ENCODE assay signal across 1 cellular context in the genomic region with DNA sequence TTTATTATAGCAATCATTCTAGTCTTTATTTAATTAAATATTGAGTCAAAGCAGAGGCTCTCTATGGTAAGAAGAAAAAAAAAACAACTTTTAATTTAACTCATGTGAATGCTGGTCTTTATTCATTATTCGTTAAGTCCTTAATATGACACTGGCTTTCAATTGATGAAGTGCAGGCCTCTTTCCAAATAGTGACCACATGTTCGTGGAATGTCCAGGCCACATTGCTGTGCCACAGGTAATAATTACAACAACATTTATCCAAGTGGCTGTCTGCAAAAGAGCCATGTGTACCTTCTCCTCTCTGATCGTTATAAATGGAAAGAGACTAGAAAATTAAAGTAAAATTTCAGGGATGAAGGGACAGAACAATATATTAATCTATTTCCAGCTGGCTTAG.
A peak's percentile ranks its signal among the peaks of the same experiment; 100 is the strongest.
TF ChIP-seq lines count a peak whose summit lies in the region.

No MANE protein-coding gene starts in this region.

TF ChIP-seq in SK-N-SH, 30 proteins besides CTCF, POLR2A, EP300 and RAD21 (continued from another document):
- TF ChIP-seq, protein P1, sequence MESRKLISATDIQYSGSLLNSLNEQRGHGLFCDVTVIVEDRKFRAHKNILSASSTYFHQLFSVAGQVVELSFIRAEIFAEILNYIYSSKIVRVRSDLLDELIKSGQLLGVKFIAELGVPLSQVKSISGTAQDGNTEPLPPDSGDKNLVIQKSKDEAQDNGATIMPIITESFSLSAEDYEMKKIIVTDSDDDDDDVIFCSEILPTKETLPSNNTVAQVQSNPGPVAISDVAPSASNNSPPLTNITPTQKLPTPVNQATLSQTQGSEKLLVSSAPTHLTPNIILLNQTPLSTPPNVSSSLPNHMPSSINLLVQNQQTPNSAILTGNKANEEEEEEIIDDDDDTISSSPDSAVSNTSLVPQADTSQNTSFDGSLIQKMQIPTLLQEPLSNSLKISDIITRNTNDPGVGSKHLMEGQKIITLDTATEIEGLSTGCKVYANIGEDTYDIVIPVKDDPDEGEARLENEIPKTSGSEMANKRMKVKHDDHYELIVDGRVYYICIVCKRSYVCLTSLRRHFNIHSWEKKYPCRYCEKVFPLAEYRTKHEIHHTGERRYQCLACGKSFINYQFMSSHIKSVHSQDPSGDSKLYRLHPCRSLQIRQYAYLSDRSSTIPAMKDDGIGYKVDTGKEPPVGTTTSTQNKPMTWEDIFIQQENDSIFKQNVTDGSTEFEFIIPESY (IDR thresholded peaks at IDR 0.05; ENCODE audit: borderline replicate concordance, low read depth), result no peak
- TF ChIP-seq RXRA (IDR thresholded peaks at IDR 0.05; ENCODE audit: borderline replicate concordance, low read depth) (no peak), FOSL2 (IDR thresholded peaks at IDR 0.05; ENCODE audit: borderline replicate concordance, low read depth) (no peak), FOXJ3 (CRISPR knock-in tag; IDR thresholded peaks at IDR 0.05) (no peak), YY1 (IDR thresholded peaks at IDR 0.05; ENCODE audit: low read depth) (no peak), SMC3 (IDR thresholded peaks at IDR 0.05; ENCODE audit: low read depth, low read length) (no peak), MXI1 (IDR thresholded peaks at IDR 0.05; ENCODE audit: low read depth, low read length) (no peak), JUND (IDR thresholded peaks at IDR 0.05) (peak; percentile 40; the same call in 1 of the 2 replicates), TCF12 (IDR thresholded peaks at IDR 0.05) (peak; percentile 91), GATA2 (CRISPR knock-in tag; IDR thresholded peaks at IDR 0.05) (no peak), NRF1 (IDR thresholded peaks at IDR 0.05; ENCODE audit: low read depth, low read length) (no peak), TEAD4 (IDR thresholded peaks at IDR 0.05; ENCODE audit: borderline replicate concordance, insufficient read depth) (peak; percentile 53; the same call in 1 of the 2 replicates), EZH2phosphoT487 (IDR thresholded peaks at IDR 0.05; ENCODE audit: borderline replicate concordance, low read depth) (no peak), SIN3A (IDR thresholded peaks at IDR 0.05; ENCODE audit: borderline replicate concordance, low read depth, low read length) (no peak), MEF2A (IDR thresholded peaks at IDR 0.05; ENCODE audit: borderline replicate concordance, low read depth) (0 out of 2 replicates have a peak, but pooled peaks have one; percentile 12), RCOR1 (IDR thresholded peaks at IDR 0.05; ENCODE audit: low read length) (peak; percentile 81), GABPA (IDR thresholded peaks at IDR 0.05; ENCODE audit: low read depth) (no peak)
- TF ChIP-seq, protein P2, sequence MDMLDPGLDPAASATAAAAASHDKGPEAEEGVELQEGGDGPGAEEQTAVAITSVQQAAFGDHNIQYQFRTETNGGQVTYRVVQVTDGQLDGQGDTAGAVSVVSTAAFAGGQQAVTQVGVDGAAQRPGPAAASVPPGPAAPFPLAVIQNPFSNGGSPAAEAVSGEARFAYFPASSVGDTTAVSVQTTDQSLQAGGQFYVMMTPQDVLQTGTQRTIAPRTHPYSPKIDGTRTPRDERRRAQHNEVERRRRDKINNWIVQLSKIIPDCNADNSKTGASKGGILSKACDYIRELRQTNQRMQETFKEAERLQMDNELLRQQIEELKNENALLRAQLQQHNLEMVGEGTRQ (IDR thresholded peaks at IDR 0.05; ENCODE audit: borderline replicate concordance, low read depth, low read length), result no peak
- TF ChIP-seq, protein P3, sequence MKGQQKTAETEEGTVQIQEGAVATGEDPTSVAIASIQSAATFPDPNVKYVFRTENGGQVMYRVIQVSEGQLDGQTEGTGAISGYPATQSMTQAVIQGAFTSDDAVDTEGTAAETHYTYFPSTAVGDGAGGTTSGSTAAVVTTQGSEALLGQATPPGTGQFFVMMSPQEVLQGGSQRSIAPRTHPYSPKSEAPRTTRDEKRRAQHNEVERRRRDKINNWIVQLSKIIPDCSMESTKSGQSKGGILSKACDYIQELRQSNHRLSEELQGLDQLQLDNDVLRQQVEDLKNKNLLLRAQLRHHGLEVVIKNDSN (IDR thresholded peaks at IDR 0.05; ENCODE audit: borderline replicate concordance, low read depth), result no peak
- TF ChIP-seq, protein P4, sequence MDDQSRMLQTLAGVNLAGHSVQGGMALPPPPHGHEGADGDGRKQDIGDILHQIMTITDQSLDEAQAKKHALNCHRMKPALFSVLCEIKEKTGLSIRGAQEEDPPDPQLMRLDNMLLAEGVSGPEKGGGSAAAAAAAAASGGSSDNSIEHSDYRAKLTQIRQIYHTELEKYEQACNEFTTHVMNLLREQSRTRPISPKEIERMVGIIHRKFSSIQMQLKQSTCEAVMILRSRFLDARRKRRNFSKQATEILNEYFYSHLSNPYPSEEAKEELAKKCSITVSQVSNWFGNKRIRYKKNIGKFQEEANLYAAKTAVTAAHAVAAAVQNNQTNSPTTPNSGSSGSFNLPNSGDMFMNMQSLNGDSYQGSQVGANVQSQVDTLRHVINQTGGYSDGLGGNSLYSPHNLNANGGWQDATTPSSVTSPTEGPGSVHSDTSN (IDR thresholded peaks at IDR 0.05), result peak; percentile 68; the same call in 1 of the 2 replicates
- TF ChIP-seq, protein P5, sequence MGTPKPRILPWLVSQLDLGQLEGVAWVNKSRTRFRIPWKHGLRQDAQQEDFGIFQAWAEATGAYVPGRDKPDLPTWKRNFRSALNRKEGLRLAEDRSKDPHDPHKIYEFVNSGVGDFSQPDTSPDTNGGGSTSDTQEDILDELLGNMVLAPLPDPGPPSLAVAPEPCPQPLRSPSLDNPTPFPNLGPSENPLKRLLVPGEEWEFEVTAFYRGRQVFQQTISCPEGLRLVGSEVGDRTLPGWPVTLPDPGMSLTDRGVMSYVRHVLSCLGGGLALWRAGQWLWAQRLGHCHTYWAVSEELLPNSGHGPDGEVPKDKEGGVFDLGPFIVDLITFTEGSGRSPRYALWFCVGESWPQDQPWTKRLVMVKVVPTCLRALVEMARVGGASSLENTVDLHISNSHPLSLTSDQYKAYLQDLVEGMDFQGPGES (IDR thresholded peaks at IDR 0.05; ENCODE audit: low read depth, low read length), result no peak
- TF ChIP-seq, protein P6, sequence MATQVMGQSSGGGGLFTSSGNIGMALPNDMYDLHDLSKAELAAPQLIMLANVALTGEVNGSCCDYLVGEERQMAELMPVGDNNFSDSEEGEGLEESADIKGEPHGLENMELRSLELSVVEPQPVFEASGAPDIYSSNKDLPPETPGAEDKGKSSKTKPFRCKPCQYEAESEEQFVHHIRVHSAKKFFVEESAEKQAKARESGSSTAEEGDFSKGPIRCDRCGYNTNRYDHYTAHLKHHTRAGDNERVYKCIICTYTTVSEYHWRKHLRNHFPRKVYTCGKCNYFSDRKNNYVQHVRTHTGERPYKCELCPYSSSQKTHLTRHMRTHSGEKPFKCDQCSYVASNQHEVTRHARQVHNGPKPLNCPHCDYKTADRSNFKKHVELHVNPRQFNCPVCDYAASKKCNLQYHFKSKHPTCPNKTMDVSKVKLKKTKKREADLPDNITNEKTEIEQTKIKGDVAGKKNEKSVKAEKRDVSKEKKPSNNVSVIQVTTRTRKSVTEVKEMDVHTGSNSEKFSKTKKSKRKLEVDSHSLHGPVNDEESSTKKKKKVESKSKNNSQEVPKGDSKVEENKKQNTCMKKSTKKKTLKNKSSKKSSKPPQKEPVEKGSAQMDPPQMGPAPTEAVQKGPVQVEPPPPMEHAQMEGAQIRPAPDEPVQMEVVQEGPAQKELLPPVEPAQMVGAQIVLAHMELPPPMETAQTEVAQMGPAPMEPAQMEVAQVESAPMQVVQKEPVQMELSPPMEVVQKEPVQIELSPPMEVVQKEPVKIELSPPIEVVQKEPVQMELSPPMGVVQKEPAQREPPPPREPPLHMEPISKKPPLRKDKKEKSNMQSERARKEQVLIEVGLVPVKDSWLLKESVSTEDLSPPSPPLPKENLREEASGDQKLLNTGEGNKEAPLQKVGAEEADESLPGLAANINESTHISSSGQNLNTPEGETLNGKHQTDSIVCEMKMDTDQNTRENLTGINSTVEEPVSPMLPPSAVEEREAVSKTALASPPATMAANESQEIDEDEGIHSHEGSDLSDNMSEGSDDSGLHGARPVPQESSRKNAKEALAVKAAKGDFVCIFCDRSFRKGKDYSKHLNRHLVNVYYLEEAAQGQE (IDR thresholded peaks at IDR 0.05; ENCODE audit: low read depth, low read length), result no peak
TF ChIP-seq in SK-N-SH: peak in this region for 7.
